Comparison of ENCODE assay signal across 2 cellular contexts in the genomic region with DNA sequence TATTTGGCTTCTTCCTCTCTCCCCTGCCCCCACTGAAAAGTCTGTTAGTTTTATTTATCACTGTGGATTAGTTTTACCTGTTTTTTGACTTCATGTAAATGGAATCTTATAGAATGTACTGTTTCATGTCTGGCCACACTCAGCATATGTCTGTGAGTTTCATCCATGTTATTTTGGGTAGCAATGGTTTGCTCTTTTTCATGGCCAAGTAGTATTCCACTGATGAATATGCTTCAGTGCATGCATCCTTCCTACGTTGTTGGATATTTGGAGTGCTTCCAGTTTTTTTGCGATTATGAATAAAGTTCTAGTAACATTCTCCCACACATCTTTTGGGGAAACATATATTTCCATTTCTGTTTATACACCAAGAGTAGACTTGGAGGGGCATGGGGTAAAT.
TF ChIP-seq lines count a peak whose summit lies in the region.

No MANE protein-coding gene starts in this region.

TF ChIP-seq in HepG2, 621 proteins besides CTCF, POLR2A, EP300 and RAD21:
- TF ChIP-seq ZMYM3 (CRISPR knock-in tag; IDR thresholded peaks at IDR 0.05), result peak; percentile 42; the same call in 1 of the 2 replicates
- no peak for TF ChIP-seq ZMYM2 (CRISPR knock-in tag; IDR thresholded peaks at IDR 0.05)
- TF ChIP-seq, protein P1, sequence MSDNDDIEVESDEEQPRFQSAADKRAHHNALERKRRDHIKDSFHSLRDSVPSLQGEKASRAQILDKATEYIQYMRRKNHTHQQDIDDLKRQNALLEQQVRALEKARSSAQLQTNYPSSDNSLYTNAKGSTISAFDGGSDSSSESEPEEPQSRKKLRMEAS (IDR thresholded peaks at IDR 0.05), result no peak
- TF ChIP-seq EED (CRISPR knock-in tag; IDR thresholded peaks at IDR 0.05), result no peak
TF ChIP-seq in HepG2: peak in this region for 1.

TF ChIP-seq in H1, 55 proteins besides CTCF, POLR2A, EP300 and RAD21:
- TF ChIP-seq SIX5 (IDR thresholded peaks at IDR 0.05; ENCODE audit: low read depth, low read length) (no peak), KDM1A (IDR thresholded peaks at IDR 0.05; ENCODE audit: borderline replicate concordance, low read length) (0 out of 2 replicates have a peak, but pooled peaks have one; percentile 11), YY1 (IDR thresholded peaks at IDR 0.05; ENCODE audit: low read depth, low read length) (no peak)
TF ChIP-seq in H1: peak in this region for 1.
